1 cellular context compared by ENCODE assay signal in genomic region chr16:70428178-70428998, GRCh38.
TF ChIP-seq lines count a peak whose summit lies in the region.

No MANE protein-coding gene starts in this region.

TF ChIP-seq in HEK293, 187 proteins besides CTCF, POLR2A, EP300 and RAD21 (continued from another document and continues in another):
- TF ChIP-seq SETDB1 (IDR thresholded peaks at IDR 0.05; ENCODE audit: insufficient read length, low read length), result no peak
- TF ChIP-seq ZNF133 (tag by site-specific recombination; IDR thresholded peaks at IDR 0.05), result no peak
- no peak for TF ChIP-seq ZNF274 (IDR thresholded peaks at IDR 0.05; ENCODE audit: low read length)
- TF ChIP-seq ZNF274 (tag by site-specific recombination; IDR thresholded peaks at IDR 0.05; ENCODE audit: borderline replicate concordance), result no peak
- TF ChIP-seq ZNF121 (tag by site-specific recombination; IDR thresholded peaks at IDR 0.05), result no peak
- TF ChIP-seq KLF17 (tag by site-specific recombination; IDR thresholded peaks at IDR 0.05), result 0 out of 2 replicates have a peak, but pooled peaks have one; percentile 27
- no peak for TF ChIP-seq ZNF610 (tag by site-specific recombination; IDR thresholded peaks at IDR 0.05; ENCODE audit: borderline replicate concordance)
- TF ChIP-seq ZNF404 (tag by site-specific recombination; IDR thresholded peaks at IDR 0.05), result no peak
- TF ChIP-seq ZNF629 (tag by site-specific recombination; IDR thresholded peaks at IDR 0.05), result peak; percentile 41; the same call in 1 of the 2 replicates
- TF ChIP-seq ZNF112 (tag by site-specific recombination; IDR thresholded peaks at IDR 0.05), result no peak
- TF ChIP-seq ZFP41 (tag by site-specific recombination; IDR thresholded peaks at IDR 0.05; ENCODE audit: borderline replicate concordance), result no peak
- no peak for TF ChIP-seq ZBTB1 (tag by site-specific recombination; IDR thresholded peaks at IDR 0.05)
- TF ChIP-seq YY1 (tag by site-specific recombination; IDR thresholded peaks at IDR 0.05), result no peak
- no peak for TF ChIP-seq ZNF423 (tag by site-specific recombination; IDR thresholded peaks at IDR 0.05)
- TF ChIP-seq ZBTB20 (tag by site-specific recombination; IDR thresholded peaks at IDR 0.05), result peak; percentile 93
- no peak for TF ChIP-seq ZNF510 (tag by site-specific recombination; IDR thresholded peaks at IDR 0.05; ENCODE audit: insufficient replicate concordance)
- no peak for TF ChIP-seq ZNF791 (tag by site-specific recombination; IDR thresholded peaks at IDR 0.05)
- TF ChIP-seq ZBTB44 (tag by site-specific recombination; IDR thresholded peaks at IDR 0.05), result no peak; the same call in none of the 2 replicates
- TF ChIP-seq ZBTB26 (tag by site-specific recombination; optimal IDR thresholded peaks at IDR 0.05), result no peak
- TF ChIP-seq ZIC2 (tag by site-specific recombination; IDR thresholded peaks at IDR 0.05), result peak; percentile 55
- TF ChIP-seq ATF2 (tag by site-specific recombination; IDR thresholded peaks at IDR 0.05; ENCODE audit: low read depth), result no peak
- TF ChIP-seq KLF1 (tag by site-specific recombination; IDR thresholded peaks at IDR 0.05), result 0 out of 2 replicates have a peak, but pooled peaks have one; percentile 18
- no peak for TF ChIP-seq MZF1 (tag by site-specific recombination; IDR thresholded peaks at IDR 0.05; ENCODE audit: borderline replicate concordance)
- TF ChIP-seq GLIS1 (tag by site-specific recombination; IDR thresholded peaks at IDR 0.05), result peak; percentile 44
- TF ChIP-seq ZNF426 (tag by site-specific recombination; IDR thresholded peaks at IDR 0.05), result no peak
- no peak for TF ChIP-seq PBX3 (CRISPR knock-in tag; IDR thresholded peaks at IDR 0.05)
- TF ChIP-seq ZNF707 (tag by site-specific recombination; IDR thresholded peaks at IDR 0.05), result no peak
- TF ChIP-seq TRIM28 (IDR thresholded peaks at IDR 0.05; ENCODE audit: borderline replicate concordance, low read length), result peak; percentile 43; the same call in 1 of the 2 replicates
- TF ChIP-seq ZBTB48 (tag by site-specific recombination; IDR thresholded peaks at IDR 0.05), result peak; percentile 46; the same call in 1 of the 2 replicates
- TF ChIP-seq ZNF146 (tag by site-specific recombination; IDR thresholded peaks at IDR 0.05), result no peak
- no peak for TF ChIP-seq ELK4 (IDR thresholded peaks at IDR 0.05; ENCODE audit: borderline replicate concordance, low read depth, low read length)
- no peak for TF ChIP-seq ZNF555 (tag by site-specific recombination; conservative IDR thresholded peaks at IDR 0.05)
- no peak for TF ChIP-seq ZNF214 (tag by site-specific recombination; IDR thresholded peaks at IDR 0.05; ENCODE audit: borderline replicate concordance)
- no peak for TF ChIP-seq ZNF350 (tag by site-specific recombination; IDR thresholded peaks at IDR 0.05)
- TF ChIP-seq ZNF266 (tag by site-specific recombination; IDR thresholded peaks at IDR 0.05; ENCODE audit: low read depth), result no peak
- no peak for TF ChIP-seq ZNF221 (tag by site-specific recombination; IDR thresholded peaks at IDR 0.05; ENCODE audit: borderline replicate concordance)
- TF ChIP-seq ZSCAN16 (tag by site-specific recombination; IDR thresholded peaks at IDR 0.05), result no peak
- peak; percentile 93 for TF ChIP-seq PRDM10 (tag by site-specific recombination; IDR thresholded peaks at IDR 0.05)
- no peak for TF ChIP-seq PRDM4 (tag by site-specific recombination; IDR thresholded peaks at IDR 0.05)
- no peak for TF ChIP-seq ZNF837 (tag by site-specific recombination; IDR thresholded peaks at IDR 0.05)
- peak; percentile 52 for TF ChIP-seq SP2 (tag by site-specific recombination; IDR thresholded peaks at IDR 0.05)
- TF ChIP-seq ZNF830 (tag by site-specific recombination; IDR thresholded peaks at IDR 0.05; ENCODE audit: low read depth), result no peak
- no peak for TF ChIP-seq OVOL3 (tag by site-specific recombination; IDR thresholded peaks at IDR 0.05)
- TF ChIP-seq ZNF174 (tag by site-specific recombination; IDR thresholded peaks at IDR 0.05), result no peak
- peak; percentile 34; the same call in 1 of the 2 replicates for TF ChIP-seq PATZ1 (tag by site-specific recombination; IDR thresholded peaks at IDR 0.05)
- TF ChIP-seq YY2 (tag by site-specific recombination; IDR thresholded peaks at IDR 0.05), result no peak
